In genomic region chr17:16204763-16205162, GRCh38 we compare ENCODE assay signal across 8 cellular contexts. TPM values are rescaled to one million over a fixed set of nuclear protein-coding genes. Genes with fewer than 3 reads are reported as not detected.
DNase-seq lines count a peak whose midpoint lies in the region; ATAC-seq and TF ChIP-seq lines count a peak whose summit lies in the region.
"Not testable (repeated sequence)": the region's sequence is repeated elsewhere in the genome, so short reads cannot be mapped to it uniquely, and the experiment has no call there.

No MANE protein-coding gene starts in this region.

- not testable (repeated sequence) for H3K36me3 Mint-ChIP-seq in CD4-positive, alpha-beta T cell (ENCODE audit: low read depth); WTC11; activated naive CD4-positive, alpha-beta T cell treated with anti-CD3 and anti-CD28 coated beads for 36 hours (ENCODE audit: low read depth); MCF 10A (ENCODE audit: insufficient read depth, unreplicated experiment); memory B cell

- H3K4ac ChIP-seq in trophoblast cell (ENCODE audit: low read depth, low read length) = peak overlapping the region; percentile 52

- peak overlapping the region; percentile 44 for H3K27ac Mint-ChIP-seq in CD4-positive, alpha-beta T cell
- H3K27ac Mint-ChIP-seq in WTC11 (peak overlapping the region; percentile 43), MCF 10A (ENCODE audit: low read depth, unreplicated experiment) (peak overlapping the region; percentile 59), memory B cell (peak overlapping the region; percentile 82)
- peak overlapping the region; percentile 36 for H3K27ac Mint-ChIP-seq in activated naive CD4-positive, alpha-beta T cell treated with anti-CD3 and anti-CD28 coated beads for 36 hours

- not testable (repeated sequence) for H3K27me3 Mint-ChIP-seq in CD4-positive, alpha-beta T cell; WTC11 (ENCODE audit: low read depth); activated naive CD4-positive, alpha-beta T cell treated with anti-CD3 and anti-CD28 coated beads for 36 hours (ENCODE audit: low read depth); MCF 10A (ENCODE audit: insufficient read depth, unreplicated experiment); memory B cell

- H3K4me3 Mint-ChIP-seq in CD4-positive, alpha-beta T cell; WTC11; activated naive CD4-positive, alpha-beta T cell treated with anti-CD3 and anti-CD28 coated beads for 36 hours; MCF 10A (ENCODE audit: unreplicated experiment); memory B cell: not testable (repeated sequence)

- H3K9me3 Mint-ChIP-seq in CD4-positive, alpha-beta T cell; WTC11; activated naive CD4-positive, alpha-beta T cell treated with anti-CD3 and anti-CD28 coated beads for 36 hours; MCF 10A (ENCODE audit: unreplicated experiment); memory B cell: not testable (repeated sequence)

- H3K79me1 ChIP-seq in trophoblast cell (ENCODE audit: low read length) = not testable (repeated sequence)

- not testable (repeated sequence) for H2BK12ac ChIP-seq in trophoblast cell (ENCODE audit: low read length)

- H4K8ac ChIP-seq in trophoblast cell (ENCODE audit: low read depth, low read length) = not testable (repeated sequence)

- not testable (repeated sequence) for TF ChIP-seq EP300 in stomach (IDR thresholded peaks at IDR 0.05)

- peak overlapping the region; percentile 0 for H3K4me3 ChIP-seq in LNCaP clone FGC (ENCODE audit: low read depth, low read length)
- H3K4me3 ChIP-seq in trophoblast cell (ENCODE audit: low read depth, low read length) = not testable (repeated sequence)
- peak overlapping the region in 1 of 4 donors; percentile 6 for H3K4me3 ChIP-seq in stomach

- H2BK5ac ChIP-seq in trophoblast cell (ENCODE audit: low read depth, low read length, poor library complexity) = not testable (repeated sequence)

- not testable (repeated sequence) for TF ChIP-seq POLR2A in stomach (IDR thresholded peaks at IDR 0.05)

- no CpG with 5 or more reads among the region's 6 CpGs for WGBS in trophoblast cell (ENCODE audit: extremely low coverage, insufficient coverage, insufficient read length)
- 28 to 66% (median 53%) methylated on average over 6 of the region's 6 CpGs for WGBS in stomach, 5 donors

- not testable (repeated sequence) for H3K4me1 ChIP-seq in trophoblast cell (ENCODE audit: control insufficient read depth in 1 of 2, insufficient read depth in 2 of 2, low read length in 2 of 2)
- peaks cover 48 to 92% (median 67%) of the 10 kb centered on the region in 4 donors for H3K4me1 ChIP-seq in stomach

- H3K79me2 ChIP-seq in trophoblast cell (ENCODE audit: control insufficient read depth, insufficient read depth, low read length, poor library complexity) = not testable (repeated sequence)

- H2BK120ac ChIP-seq in trophoblast cell (ENCODE audit: insufficient read depth, low read length, poor library complexity) = not testable (repeated sequence)

- not testable (repeated sequence) for BruUV-seq in MCF 10A (replicated peaks; lab: Mats Ljungman, UMichigan)

- not testable (repeated sequence) for DNase-seq in CD4-positive, alpha-beta T cell; WTC11 (ENCODE audit: low spot score); activated naive CD4-positive, alpha-beta T cell treated with anti-CD3 and anti-CD28 coated beads for 36 hours; MCF 10A (ENCODE audit: unreplicated experiment); memory B cell (ENCODE audit: low spot score in 2 of 2); trophoblast cell; stomach
- DNase-seq in LNCaP clone FGC (ENCODE audit: low read depth) = peak; percentile 50

- POLR2A ChIA-PET in CD4-positive, alpha-beta T cell (lab: Charles Lee) = not testable (repeated sequence)
- POLR2A ChIA-PET in WTC11 (lab: Charles Lee) = interaction anchor here (0.7 kb wide), 1 partner anchor 206 kb away, joined by 3 read pairs; no protein-coding TSS in a partner anchor
- POLR2A ChIA-PET in MCF 10A (lab: Yijun Ruan, JAX) = interaction anchor here (0.6 to 1.5 kb wide), 3 partner anchors 9 to 15 kb away, joined by 3 to 7 read pairs (median 5); partner anchors contain the start of gene NCOR1

- H2AK5ac ChIP-seq in trophoblast cell (ENCODE audit: low read length) = not testable (repeated sequence)

- TF ChIP-seq CTCF in CD4-positive, alpha-beta T cell (IDR thresholded peaks at IDR 0.05); LNCaP clone FGC (IDR thresholded peaks at IDR 0.05; ENCODE audit: control insufficient read depth, extremely low read depth, insufficient read depth); WTC11 (IDR thresholded peaks at IDR 0.05); MCF 10A (IDR thresholded peaks at IDR 0.05; ENCODE audit: unreplicated experiment); stomach (IDR thresholded peaks at IDR 0.05): not testable (repeated sequence)

- H3K9me3 ChIP-seq in CD4-positive, alpha-beta T cell (ENCODE audit: control insufficient read depth, low read length); trophoblast cell (ENCODE audit: insufficient read depth, low read depth, low read length); stomach: not testable (repeated sequence)

- H3K9ac ChIP-seq in trophoblast cell (ENCODE audit: low read length) = not testable (repeated sequence)

- intact Hi-C loops in CD4-positive, alpha-beta T cell (cut with DNase I, micrococcal nuclease); activated naive CD4-positive, alpha-beta T cell treated with anti-CD3 and anti-CD28 coated beads for 36 hours (cut with micrococcal nuclease); MCF 10A (cut with micrococcal nuclease); stomach (cut with DNase I; ENCODE audit: low total_unique reads): not testable (repeated sequence)

- not testable (repeated sequence) for H3K4me2 ChIP-seq in trophoblast cell (ENCODE audit: low read length)

- not testable (repeated sequence) for H3K27me3 ChIP-seq in CD4-positive, alpha-beta T cell (ENCODE audit: control insufficient read depth, insufficient read depth, low read length); trophoblast cell (ENCODE audit: insufficient read depth, low read length); stomach

- H3K36me3 ChIP-seq in trophoblast cell (ENCODE audit: control insufficient read depth in 1 of 2, insufficient read depth in 2 of 2, low read length in 2 of 2); stomach: not testable (repeated sequence)

- CTCF ChIA-PET in CD4-positive, alpha-beta T cell (lab: Charles Lee); WTC11 (lab: Charles Lee); activated naive CD4-positive, alpha-beta T cell treated with anti-CD3 and anti-CD28 coated beads for 36 hours (lab: Charles Lee); MCF 10A (lab: Yijun Ruan, JAX): not testable (repeated sequence)

- H2AFZ ChIP-seq in trophoblast cell (ENCODE audit: insufficient read depth, low read length, poor library complexity) = not testable (repeated sequence)

- not testable (repeated sequence) for H3K23ac ChIP-seq in trophoblast cell (ENCODE audit: low read length)

- not testable (repeated sequence) for H3K14ac ChIP-seq in trophoblast cell (ENCODE audit: low read length)

- H3K27ac ChIP-seq in CD4-positive, alpha-beta T cell (ENCODE audit: low read depth, low read length); trophoblast cell (ENCODE audit: low read depth, low read length): not testable (repeated sequence)
- H3K27ac ChIP-seq in stomach = peak overlapping the region; percentile 45 to 84 (median 77)

- not testable (repeated sequence) for ATAC-seq in CD4-positive, alpha-beta T cell (ENCODE audit: poor library complexity); WTC11; memory B cell (ENCODE audit: low read depth)

- H3K18ac ChIP-seq in trophoblast cell (ENCODE audit: low read length) = not testable (repeated sequence)

- H3K4me1 Mint-ChIP-seq in CD4-positive, alpha-beta T cell (ENCODE audit: low read depth) = peaks cover 73% of the 10 kb centered on the region
- peaks cover 47% of the 10 kb centered on the region for H3K4me1 Mint-ChIP-seq in WTC11
- peaks cover 59% of the 10 kb centered on the region for H3K4me1 Mint-ChIP-seq in activated naive CD4-positive, alpha-beta T cell treated with anti-CD3 and anti-CD28 coated beads for 36 hours (ENCODE audit: low read depth)
- peaks cover 23% of the 10 kb centered on the region for H3K4me1 Mint-ChIP-seq in MCF 10A (ENCODE audit: insufficient read depth, unreplicated experiment)
- peaks cover 38% of the 10 kb centered on the region for H3K4me1 Mint-ChIP-seq in memory B cell

- not testable (repeated sequence) for H4K91ac ChIP-seq in trophoblast cell (ENCODE audit: low read depth, low read length)

- not testable (repeated sequence) for H4K12ac ChIP-seq in trophoblast cell (ENCODE audit: low read depth, low read length)

RNA-seq across cellular contexts. Expression of gene NCOR1, which starts 10.6 kb away (rescaled TPM):
- total RNA-seq in CD4-positive, alpha-beta T cell = 100 to 1,000 TPM; 118 TPM
- total RNA-seq in WTC11 (2021) = 107 to 124 TPM (median 116 TPM) in 3 replicates
- 100 to 1,000 TPM; 101 to 104 TPM for total RNA-seq in activated naive CD4-positive, alpha-beta T cell treated with anti-CD3 and anti-CD28 coated beads for 36 hours
- 120 and 138 TPM in 2 replicates for total RNA-seq in MCF 10A (2022)
- 44.9 and 45.3 TPM in 2 replicates for polyA plus RNA-seq in trophoblast cell (2013)
- total RNA-seq in stomach = 100 to 1,000 TPM; 226 to 444 (median 280) TPM
- 100 to 1,000 TPM in 1 of 3 donors, 10 to 100 TPM in 2; 28.7 to 357 (median 80.1) TPM for polyA plus RNA-seq in stomach

RNA-seq across cellular contexts. Expression of gene PIGL, which starts 12.2 kb away (rescaled TPM):
- total RNA-seq in CD4-positive, alpha-beta T cell = 10 to 100 TPM; 48.4 to 49.0 TPM
- total RNA-seq in WTC11 (2021) (24.5 to 44.1 TPM (median 28.1 TPM) in 3 replicates), MCF 10A (2022) (28.5 and 31.3 TPM in 2 replicates), stomach (10 to 100 TPM; 32.4 to 72.3 (median 65.3) TPM)
- 10 to 100 TPM; 40.4 to 42.4 TPM for total RNA-seq in activated naive CD4-positive, alpha-beta T cell treated with anti-CD3 and anti-CD28 coated beads for 36 hours
- polyA plus RNA-seq in trophoblast cell (2013) = 18.5 and 19.6 TPM in 2 replicates
- polyA plus RNA-seq in stomach = 10 to 100 TPM in 2 of 3 donors, 1 to 10 TPM in 1; 5.8 to 17.1 (median 10.4) TPM
